Comparison of ENCODE assay signal across 1 cellular context in the genomic region with DNA sequence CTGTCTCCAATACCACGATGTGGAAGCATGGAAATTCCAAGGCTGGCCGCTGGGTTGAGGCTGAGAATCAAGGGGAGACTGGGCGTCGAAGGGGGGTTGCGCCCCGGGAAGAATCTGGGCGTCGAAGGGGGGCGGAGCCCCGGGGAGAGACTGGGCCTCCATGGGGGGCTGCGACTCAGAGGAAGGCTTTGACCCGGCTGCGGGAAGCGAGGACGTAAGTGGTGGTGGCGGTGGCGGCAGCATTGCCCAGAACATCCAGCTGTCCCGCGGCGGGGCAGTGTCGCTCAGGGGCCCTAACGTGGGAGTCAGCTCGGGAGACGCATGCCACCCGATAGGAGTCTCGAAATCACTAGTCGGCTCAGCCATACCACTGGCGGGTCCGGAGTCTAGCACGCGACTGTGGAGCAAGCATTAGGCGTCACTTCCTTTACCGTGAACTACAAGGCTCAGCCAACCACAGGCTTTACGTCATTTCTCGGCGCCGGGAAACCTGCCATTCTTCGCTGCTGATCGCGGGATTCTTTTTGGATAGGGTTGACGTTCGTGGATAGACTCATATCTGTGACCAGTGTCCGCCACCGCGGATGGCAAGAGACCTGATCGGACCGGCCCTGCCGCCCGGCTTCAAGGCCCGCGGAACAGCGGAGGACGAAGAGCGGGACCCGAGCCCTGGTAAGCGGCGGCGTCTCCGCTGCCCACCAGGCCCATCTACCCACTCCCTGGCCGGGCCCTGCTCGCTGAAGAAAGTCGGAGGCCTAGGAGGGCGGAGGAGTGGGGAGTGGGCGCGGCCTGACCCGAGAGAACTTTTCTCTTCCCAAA.
TF ChIP-seq lines count a peak whose summit lies in the region.

A gene with protein sequence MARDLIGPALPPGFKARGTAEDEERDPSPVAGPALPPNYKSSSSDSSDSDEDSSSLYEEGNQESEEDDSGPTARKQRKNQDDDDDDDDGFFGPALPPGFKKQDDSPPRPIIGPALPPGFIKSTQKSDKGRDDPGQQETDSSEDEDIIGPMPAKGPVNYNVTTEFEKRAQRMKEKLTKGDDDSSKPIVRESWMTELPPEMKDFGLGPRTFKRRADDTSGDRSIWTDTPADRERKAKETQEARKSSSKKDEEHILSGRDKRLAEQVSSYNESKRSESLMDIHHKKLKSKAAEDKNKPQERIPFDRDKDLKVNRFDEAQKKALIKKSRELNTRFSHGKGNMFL (plus strand): TSS at position 468 of the 819 bp plus-strand sequence. CDS start 117 bp downstream, at position 585.
A gene (minus strand): TSS at position 401 of the 819 bp plus-strand sequence. CDS start 35 bp downstream, at position 366.

TF ChIP-seq in A549, 52 proteins besides CTCF, POLR2A, EP300 and RAD21 (continued from another document):
- TF ChIP-seq, protein P1, sequence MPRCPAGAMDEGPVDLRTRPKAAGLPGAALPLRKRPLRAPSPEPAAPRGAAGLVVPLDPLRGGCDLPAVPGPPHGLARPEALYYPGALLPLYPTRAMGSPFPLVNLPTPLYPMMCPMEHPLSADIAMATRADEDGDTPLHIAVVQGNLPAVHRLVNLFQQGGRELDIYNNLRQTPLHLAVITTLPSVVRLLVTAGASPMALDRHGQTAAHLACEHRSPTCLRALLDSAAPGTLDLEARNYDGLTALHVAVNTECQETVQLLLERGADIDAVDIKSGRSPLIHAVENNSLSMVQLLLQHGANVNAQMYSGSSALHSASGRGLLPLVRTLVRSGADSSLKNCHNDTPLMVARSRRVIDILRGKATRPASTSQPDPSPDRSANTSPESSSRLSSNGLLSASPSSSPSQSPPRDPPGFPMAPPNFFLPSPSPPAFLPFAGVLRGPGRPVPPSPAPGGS (IDR thresholded peaks at IDR 0.05) = 0 out of 3 replicates have a peak, but pooled peaks have one; percentile 36
- TF ChIP-seq, protein P2, sequence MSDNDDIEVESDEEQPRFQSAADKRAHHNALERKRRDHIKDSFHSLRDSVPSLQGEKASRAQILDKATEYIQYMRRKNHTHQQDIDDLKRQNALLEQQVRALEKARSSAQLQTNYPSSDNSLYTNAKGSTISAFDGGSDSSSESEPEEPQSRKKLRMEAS (IDR thresholded peaks at IDR 0.05) = peak; percentile 91
- TF ChIP-seq CBX2 (IDR thresholded peaks at IDR 0.05; ENCODE audit: borderline replicate concordance, low read depth) (no peak), SREBF2 (IDR thresholded peaks at IDR 0.05) (no peak), PHF8 (IDR thresholded peaks at IDR 0.05; ENCODE audit: borderline replicate concordance, low read depth) (peak; percentile 46; the same call in 1 of the 2 replicates), CBX8 (IDR thresholded peaks at IDR 0.05) (no peak), MYC (IDR thresholded peaks at IDR 0.05; ENCODE audit: borderline replicate concordance, low read length) (peak; percentile 77; the same call in 1 of the 2 replicates)
- TF ChIP-seq, protein P3, sequence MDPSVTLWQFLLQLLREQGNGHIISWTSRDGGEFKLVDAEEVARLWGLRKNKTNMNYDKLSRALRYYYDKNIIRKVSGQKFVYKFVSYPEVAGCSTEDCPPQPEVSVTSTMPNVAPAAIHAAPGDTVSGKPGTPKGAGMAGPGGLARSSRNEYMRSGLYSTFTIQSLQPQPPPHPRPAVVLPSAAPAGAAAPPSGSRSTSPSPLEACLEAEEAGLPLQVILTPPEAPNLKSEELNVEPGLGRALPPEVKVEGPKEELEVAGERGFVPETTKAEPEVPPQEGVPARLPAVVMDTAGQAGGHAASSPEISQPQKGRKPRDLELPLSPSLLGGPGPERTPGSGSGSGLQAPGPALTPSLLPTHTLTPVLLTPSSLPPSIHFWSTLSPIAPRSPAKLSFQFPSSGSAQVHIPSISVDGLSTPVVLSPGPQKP (IDR thresholded peaks at IDR 0.05; ENCODE audit: low read depth, low read length) = no peak
TF ChIP-seq in A549: peak in this region for 8.
